In the genomic region with DNA sequence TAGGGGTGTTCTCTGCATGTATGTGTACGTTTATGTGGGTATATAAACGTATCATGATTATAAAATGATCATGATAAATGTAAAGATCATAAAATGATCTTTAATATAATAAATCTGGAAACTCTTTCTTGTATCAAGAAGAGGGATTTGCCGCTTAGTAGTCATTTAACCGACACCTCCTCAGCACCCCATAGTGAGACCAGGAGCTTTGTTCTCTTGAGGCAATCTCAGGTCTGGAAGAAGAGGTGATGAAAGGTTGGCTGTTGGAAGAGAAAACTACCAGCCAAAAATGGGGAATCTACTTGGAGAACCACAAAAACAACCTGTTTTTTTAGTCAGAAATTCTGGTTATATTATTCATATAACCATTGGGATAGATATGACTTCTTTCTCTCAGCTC, we compare ENCODE assay signal across 1 cellular context.
TF ChIP-seq lines count a peak whose summit lies in the region.

No MANE protein-coding gene starts in this region.

TF ChIP-seq in A549, 52 proteins besides CTCF, POLR2A, EP300 and RAD21 (continued from another document):
- TF ChIP-seq, protein P1, sequence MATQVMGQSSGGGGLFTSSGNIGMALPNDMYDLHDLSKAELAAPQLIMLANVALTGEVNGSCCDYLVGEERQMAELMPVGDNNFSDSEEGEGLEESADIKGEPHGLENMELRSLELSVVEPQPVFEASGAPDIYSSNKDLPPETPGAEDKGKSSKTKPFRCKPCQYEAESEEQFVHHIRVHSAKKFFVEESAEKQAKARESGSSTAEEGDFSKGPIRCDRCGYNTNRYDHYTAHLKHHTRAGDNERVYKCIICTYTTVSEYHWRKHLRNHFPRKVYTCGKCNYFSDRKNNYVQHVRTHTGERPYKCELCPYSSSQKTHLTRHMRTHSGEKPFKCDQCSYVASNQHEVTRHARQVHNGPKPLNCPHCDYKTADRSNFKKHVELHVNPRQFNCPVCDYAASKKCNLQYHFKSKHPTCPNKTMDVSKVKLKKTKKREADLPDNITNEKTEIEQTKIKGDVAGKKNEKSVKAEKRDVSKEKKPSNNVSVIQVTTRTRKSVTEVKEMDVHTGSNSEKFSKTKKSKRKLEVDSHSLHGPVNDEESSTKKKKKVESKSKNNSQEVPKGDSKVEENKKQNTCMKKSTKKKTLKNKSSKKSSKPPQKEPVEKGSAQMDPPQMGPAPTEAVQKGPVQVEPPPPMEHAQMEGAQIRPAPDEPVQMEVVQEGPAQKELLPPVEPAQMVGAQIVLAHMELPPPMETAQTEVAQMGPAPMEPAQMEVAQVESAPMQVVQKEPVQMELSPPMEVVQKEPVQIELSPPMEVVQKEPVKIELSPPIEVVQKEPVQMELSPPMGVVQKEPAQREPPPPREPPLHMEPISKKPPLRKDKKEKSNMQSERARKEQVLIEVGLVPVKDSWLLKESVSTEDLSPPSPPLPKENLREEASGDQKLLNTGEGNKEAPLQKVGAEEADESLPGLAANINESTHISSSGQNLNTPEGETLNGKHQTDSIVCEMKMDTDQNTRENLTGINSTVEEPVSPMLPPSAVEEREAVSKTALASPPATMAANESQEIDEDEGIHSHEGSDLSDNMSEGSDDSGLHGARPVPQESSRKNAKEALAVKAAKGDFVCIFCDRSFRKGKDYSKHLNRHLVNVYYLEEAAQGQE (IDR thresholded peaks at IDR 0.05) = no peak
- TF ChIP-seq CEBPB (IDR thresholded peaks at IDR 0.05) (no peak), FOSB (CRISPR knock-in tag; IDR thresholded peaks at IDR 0.05) (no peak), HDAC2 (IDR thresholded peaks at IDR 0.05) (no peak), FOSL2 (IDR thresholded peaks at IDR 0.05) (no peak), FOSL2 (CRISPR knock-in tag; IDR thresholded peaks at IDR 0.05) (no peak), MAZ (IDR thresholded peaks at IDR 0.05; ENCODE audit: borderline replicate concordance, low read depth, low read length) (no peak), KDM5A (IDR thresholded peaks at IDR 0.05) (no peak), SMC3 (IDR thresholded peaks at IDR 0.05) (no peak), CHD2 (IDR thresholded peaks at IDR 0.05; ENCODE audit: low read length, partially characterized antibody) (no peak), SREBF2 (IDR thresholded peaks at IDR 0.05) (no peak), EHF (CRISPR knock-in tag; IDR thresholded peaks at IDR 0.05) (no peak), ZNF302 (CRISPR knock-in tag; IDR thresholded peaks at IDR 0.05) (no peak), BHLHE40 (IDR thresholded peaks at IDR 0.05; ENCODE audit: low read depth, low read length) (no peak)
- TF ChIP-seq, protein P2, sequence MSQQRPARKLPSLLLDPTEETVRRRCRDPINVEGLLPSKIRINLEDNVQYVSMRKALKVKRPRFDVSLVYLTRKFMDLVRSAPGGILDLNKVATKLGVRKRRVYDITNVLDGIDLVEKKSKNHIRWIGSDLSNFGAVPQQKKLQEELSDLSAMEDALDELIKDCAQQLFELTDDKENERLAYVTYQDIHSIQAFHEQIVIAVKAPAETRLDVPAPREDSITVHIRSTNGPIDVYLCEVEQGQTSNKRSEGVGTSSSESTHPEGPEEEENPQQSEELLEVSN (IDR thresholded peaks at IDR 0.05; ENCODE audit: borderline replicate concordance, low read depth) = no peak
- TF ChIP-seq, protein P3, sequence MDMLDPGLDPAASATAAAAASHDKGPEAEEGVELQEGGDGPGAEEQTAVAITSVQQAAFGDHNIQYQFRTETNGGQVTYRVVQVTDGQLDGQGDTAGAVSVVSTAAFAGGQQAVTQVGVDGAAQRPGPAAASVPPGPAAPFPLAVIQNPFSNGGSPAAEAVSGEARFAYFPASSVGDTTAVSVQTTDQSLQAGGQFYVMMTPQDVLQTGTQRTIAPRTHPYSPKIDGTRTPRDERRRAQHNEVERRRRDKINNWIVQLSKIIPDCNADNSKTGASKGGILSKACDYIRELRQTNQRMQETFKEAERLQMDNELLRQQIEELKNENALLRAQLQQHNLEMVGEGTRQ (IDR thresholded peaks at IDR 0.05) = no peak
- TF ChIP-seq, protein P4, sequence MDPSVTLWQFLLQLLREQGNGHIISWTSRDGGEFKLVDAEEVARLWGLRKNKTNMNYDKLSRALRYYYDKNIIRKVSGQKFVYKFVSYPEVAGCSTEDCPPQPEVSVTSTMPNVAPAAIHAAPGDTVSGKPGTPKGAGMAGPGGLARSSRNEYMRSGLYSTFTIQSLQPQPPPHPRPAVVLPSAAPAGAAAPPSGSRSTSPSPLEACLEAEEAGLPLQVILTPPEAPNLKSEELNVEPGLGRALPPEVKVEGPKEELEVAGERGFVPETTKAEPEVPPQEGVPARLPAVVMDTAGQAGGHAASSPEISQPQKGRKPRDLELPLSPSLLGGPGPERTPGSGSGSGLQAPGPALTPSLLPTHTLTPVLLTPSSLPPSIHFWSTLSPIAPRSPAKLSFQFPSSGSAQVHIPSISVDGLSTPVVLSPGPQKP (IDR thresholded peaks at IDR 0.05; ENCODE audit: low read depth, low read length) = no peak
TF ChIP-seq in A549: peak in this region for 0.
